ENCODE assay signal across 18 cellular contexts in the genomic region with DNA sequence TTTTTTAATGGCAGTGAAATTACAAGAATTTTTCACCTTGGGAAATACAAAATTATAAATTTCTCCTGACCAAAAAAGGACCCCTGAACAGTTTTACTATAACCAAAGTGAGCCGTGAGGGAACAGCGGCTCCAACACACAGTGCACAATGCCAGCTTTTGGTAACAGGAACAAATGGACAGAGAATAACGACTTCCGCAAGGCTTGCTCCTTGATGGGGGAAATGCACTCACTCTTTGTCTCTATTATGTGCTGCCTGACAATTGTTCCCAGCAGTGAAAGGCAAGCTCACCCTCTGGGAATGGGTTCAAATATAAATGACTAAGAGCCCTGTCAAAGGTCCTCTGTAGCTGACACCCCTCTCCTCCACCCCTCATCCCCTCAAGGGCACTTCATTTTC.
DNase-seq lines count a peak whose midpoint lies in the region; ATAC-seq lines count a peak whose summit lies in the region.
"Had no signal": no experiment of that assay in that cellular context is flagged by ENCODE, and none has a peak within 500 bp of the region (broad histone marks: within the 10 kb centered on the region; RNA-seq: fewer than 3 reads in every experiment).

No MANE protein-coding gene starts in this region.

- no peaks in the 10 kb centered on the region for H3K36me3 ChIP-seq in mesodermal cell (ENCODE audit: control insufficient read depth, insufficient read depth, low read length)

- H3K27ac Mint-ChIP-seq in activated naive CD8-positive, alpha-beta T cell treated with anti-CD3 and anti-CD28 coated beads, Interleukin-2, amount 50 U/mL, for 24 hours, result no peak overlapping the region
- H3K27ac Mint-ChIP-seq: T-cell had no signal

- no peaks in the 10 kb centered on the region for H3K9me3 ChIP-seq in mesodermal cell (ENCODE audit: control insufficient read depth, low read length)

- no peaks in the 10 kb centered on the region for H3K9me3 Mint-ChIP-seq in activated naive CD8-positive, alpha-beta T cell treated with anti-CD3 and anti-CD28 coated beads, Interleukin-2, amount 50 U/mL, for 24 hours
- H3K9me3 Mint-ChIP-seq: T-cell had no signal

- WGBS in mesodermal cell (ENCODE audit: insufficient coverage in 2 of 2), 2 experiments, result 60 to 61% methylated on average over 4 of the region's 4 CpGs

- H3K27ac ChIP-seq in mesodermal cell (ENCODE audit: low read depth, low read length, severe bottlenecking), result peak overlapping the region; percentile 18
- H3K27ac ChIP-seq: SK-N-MC had no signal

- H3K27me3 Mint-ChIP-seq in activated naive CD8-positive, alpha-beta T cell treated with anti-CD3 and anti-CD28 coated beads, Interleukin-2, amount 50 U/mL, for 24 hours, result no peaks in the 10 kb centered on the region

- H3K36me3 Mint-ChIP-seq in activated naive CD8-positive, alpha-beta T cell treated with anti-CD3 and anti-CD28 coated beads, Interleukin-2, amount 50 U/mL, for 24 hours (ENCODE audit: low read depth), result no peaks in the 10 kb centered on the region
- H3K36me3 Mint-ChIP-seq: T-cell had no signal

- H3K4me1 Mint-ChIP-seq in activated naive CD8-positive, alpha-beta T cell treated with anti-CD3 and anti-CD28 coated beads, Interleukin-2, amount 50 U/mL, for 24 hours, result no peaks in the 10 kb centered on the region
- H3K4me1 Mint-ChIP-seq: T-cell had no signal

- H3K4me1 ChIP-seq in mesodermal cell (ENCODE audit: control insufficient read depth, insufficient read depth, low read length, poor library complexity, severe bottlenecking), result no peaks in the 10 kb centered on the region

- DNase-seq in NCI-H2029 treated with DMSO at 0.1 percent for 48 hours (lab: John Stamatoyannopoulos, UW) (peak; percentile 2), NCI-H2029 (lab: John Stamatoyannopoulos, UW) (no peak), NCI-H69 (lab: John Stamatoyannopoulos, UW) (peak; percentile 54), NCI-H146 (lab: John Stamatoyannopoulos, UW) (no peak), DMS79 treated with DMSO at 0.1 percent for 48 hours (lab: John Stamatoyannopoulos, UW) (no peak)
- no peak for DNase-seq in activated naive CD8-positive, alpha-beta T cell treated with anti-CD3 and anti-CD28 coated beads, Interleukin-2, amount 50 U/mL, for 24 hours
- DNase-seq in stimulated activated naive CD8-positive, alpha-beta T cell treated with anti-CD3 and anti-CD28 coated beads, Interleukin-15, Interleukin-2, amounts not matched to agents 100 U/mL and 50 U/mL, for 24 hours, result no peak
- DNase-seq: 8988T, C1 segment of cervical spinal cord, H7, Karpas-422, MM.1S, NCI-H187, NCI-H524 treated with DMSO at 0.1 percent for 48 hours, T-cell had no signal

- no peak overlapping the region for H3K4me3 Mint-ChIP-seq in activated naive CD8-positive, alpha-beta T cell treated with anti-CD3 and anti-CD28 coated beads, Interleukin-2, amount 50 U/mL, for 24 hours
- H3K4me3 Mint-ChIP-seq: T-cell had no signal

- no peak for ATAC-seq in activated naive CD8-positive, alpha-beta T cell treated with anti-CD3 and anti-CD28 coated beads, Interleukin-2, amount 50 U/mL, for 24 hours
- ATAC-seq in stimulated activated naive CD8-positive, alpha-beta T cell treated with anti-CD3 and anti-CD28 coated beads, Interleukin-15, Interleukin-2, amounts not matched to agents 100 U/mL and 50 U/mL, for 24 hours, result no peak
- ATAC-seq: Right ventricle myocardium inferior, T-cell had no signal

- H3K4me3 ChIP-seq in mesodermal cell (ENCODE audit: extremely low read depth, insufficient read depth, low read length, poor library complexity, severe bottlenecking), result no peak overlapping the region
- H3K4me3 ChIP-seq: SK-N-MC had no signal

Comparison
In these comparisons a context has a peak if more than half of its experiments do, and no peak if none do; other contexts are left out.
1. DNase-seq: peak in NCI-H2029 treated with DMSO at 0.1 percent for 48 hours (single experiment) and NCI-H69 (single experiment); none in NCI-H2029 (single experiment), activated naive CD8-positive, alpha-beta T cell treated with anti-CD3 and anti-CD28 coated beads, Interleukin-2, amount 50 U/mL, for 24 hours (single experiment), NCI-H146 (single experiment), DMS79 treated with DMSO at 0.1 percent for 48 hours (single experiment) and stimulated activated naive CD8-positive, alpha-beta T cell treated with anti-CD3 and anti-CD28 coated beads, Interleukin-15, Interleukin-2, amounts not matched to agents 100 U/mL and 50 U/mL, for 24 hours (single experiment).